In the genomic region with DNA sequence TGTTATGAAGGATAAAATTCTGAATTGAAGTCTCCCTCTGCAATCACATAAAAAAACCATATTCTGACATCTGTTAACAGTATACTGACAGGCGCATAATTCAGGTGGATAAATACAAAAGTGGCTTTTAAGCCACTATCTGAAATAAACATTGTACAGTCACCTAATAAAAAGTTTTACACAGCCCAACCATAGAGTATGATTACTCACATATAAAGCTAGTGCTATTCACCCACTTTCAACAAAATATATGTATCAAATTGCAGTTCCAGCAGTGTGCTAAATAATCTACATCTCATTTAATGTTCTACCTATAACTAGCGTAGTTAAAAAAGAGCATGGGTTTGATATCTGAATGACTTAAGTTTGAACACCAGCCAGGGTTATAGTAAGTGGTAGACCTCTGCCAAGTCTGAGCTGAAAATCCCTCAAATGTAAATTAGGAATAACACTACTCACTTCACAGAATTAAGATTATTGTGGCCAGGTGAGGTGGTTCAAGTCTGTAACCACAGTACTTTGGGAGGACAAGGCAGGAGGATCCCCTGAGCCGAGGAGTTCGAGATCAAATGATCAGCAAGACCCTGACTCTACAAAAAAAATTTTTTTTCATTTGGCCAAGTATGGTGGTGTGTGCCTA, we compare ENCODE assay signal across 1 cellular context.
TF ChIP-seq lines count a peak whose summit lies in the region.

No MANE protein-coding gene starts in this region.

TF ChIP-seq in HepG2, 621 proteins besides CTCF, POLR2A, EP300 and RAD21 (continued from another document):
- TF ChIP-seq ZNF496 (CRISPR knock-in tag; IDR thresholded peaks at IDR 0.05; ENCODE audit: insufficient replicate concordance): no peak
- no peak for TF ChIP-seq SPEN (CRISPR knock-in tag; IDR thresholded peaks at IDR 0.05; ENCODE audit: low read depth)
- TF ChIP-seq DR1 (CRISPR knock-in tag; IDR thresholded peaks at IDR 0.05): no peak
- no peak for TF ChIP-seq CREB1 (IDR thresholded peaks at IDR 0.05)
- TF ChIP-seq CREB1 (CRISPR knock-in tag; IDR thresholded peaks at IDR 0.05): no peak
- TF ChIP-seq, protein P1, sequence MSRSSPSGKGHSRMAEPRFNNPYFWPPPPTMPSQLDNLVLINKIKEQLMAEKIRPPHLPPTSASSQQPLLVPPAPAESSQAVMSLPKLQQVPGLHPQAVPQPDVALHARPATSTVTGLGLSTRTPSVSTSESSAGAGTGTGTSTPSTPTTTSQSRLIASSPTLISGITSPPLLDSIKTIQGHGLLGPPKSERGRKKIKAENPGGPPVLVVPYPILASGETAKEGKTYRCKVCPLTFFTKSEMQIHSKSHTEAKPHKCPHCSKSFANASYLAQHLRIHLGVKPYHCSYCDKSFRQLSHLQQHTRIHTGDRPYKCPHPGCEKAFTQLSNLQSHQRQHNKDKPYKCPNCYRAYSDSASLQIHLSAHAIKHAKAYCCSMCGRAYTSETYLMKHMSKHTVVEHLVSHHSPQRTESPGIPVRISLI (CRISPR knock-in tag; IDR thresholded peaks at IDR 0.05; ENCODE audit: borderline replicate concordance): no peak
- no peak for TF ChIP-seq ZNF614 (CRISPR knock-in tag; IDR thresholded peaks at IDR 0.05; ENCODE audit: borderline replicate concordance)
- no peak for TF ChIP-seq MEIS2 (CRISPR knock-in tag; IDR thresholded peaks at IDR 0.05)
- no peak for TF ChIP-seq ZNF367 (CRISPR knock-in tag; IDR thresholded peaks at IDR 0.05; ENCODE audit: borderline replicate concordance)
- no peak for TF ChIP-seq SIX4 (CRISPR knock-in tag; IDR thresholded peaks at IDR 0.05)
- no peak for TF ChIP-seq AGO1 (IDR thresholded peaks at IDR 0.05; ENCODE audit: low read depth, low read length, poor library complexity, severe bottlenecking)
- no peak for TF ChIP-seq PAWR (CRISPR knock-in tag; IDR thresholded peaks at IDR 0.05; ENCODE audit: borderline replicate concordance)
- TF ChIP-seq TMF1 (CRISPR knock-in tag; IDR thresholded peaks at IDR 0.05; ENCODE audit: low read depth): no peak
